In genomic region chr1:203272633-203273205, GRCh38 we compare ENCODE assay signal across 9 cellular contexts. TPM values are rescaled to one million over a fixed set of nuclear protein-coding genes. Genes with fewer than 3 reads are reported as not detected.
DNase-seq lines count a peak whose midpoint lies in the region; ATAC-seq, FAIRE-seq and TF ChIP-seq lines count a peak whose summit lies in the region.
"Had no signal": no experiment of that assay in that cellular context is flagged by ENCODE, and none has a peak within 500 bp of the region (broad histone marks: within the 10 kb centered on the region; RNA-seq: fewer than 3 reads in every experiment).

No MANE protein-coding gene starts in this region.

- H3K27ac ChIP-seq in SU-DHL-6 (ENCODE audit: low read depth, low read length): peak overlapping the region; percentile 98
- H3K27ac ChIP-seq: HL-60 had no signal

- FAIRE-seq in GM12892 (lab: Jason Lieb, UNC): no peak

- H2AFZ ChIP-seq in SU-DHL-6 (ENCODE audit: low read depth, low read length, severe bottlenecking): no peak overlapping the region

- H3K9me3 ChIP-seq in SU-DHL-6 (ENCODE audit: insufficient read depth, low read length): no peaks in the 10 kb centered on the region
- H3K9me3 ChIP-seq in iPS-15b (ENCODE audit: control insufficient read depth, insufficient read depth, low read length): no peaks in the 10 kb centered on the region

- no peaks in the 10 kb centered on the region for H4K20me1 ChIP-seq in SU-DHL-6 (ENCODE audit: low read depth, low read length)

- peak overlapping the region; percentile 90 for H3K4me2 ChIP-seq in SU-DHL-6 (ENCODE audit: low read depth, low read length, poor library complexity, severe bottlenecking)

- peak overlapping the region; percentile 96 for H3K9ac ChIP-seq in SU-DHL-6 (ENCODE audit: low read length)
- H3K9ac ChIP-seq in iPS-15b (ENCODE audit: low read depth, low read length): no peak overlapping the region

- peaks cover 37% of the 10 kb centered on the region for H3F3A ChIP-seq in SU-DHL-6 (ENCODE audit: insufficient read depth)

- H3K36me3 ChIP-seq in SU-DHL-6 (ENCODE audit: low read length) (no peaks in the 10 kb centered on the region), iPS-15b (ENCODE audit: control insufficient read depth, insufficient read depth, low read length) (no peaks in the 10 kb centered on the region)

- H3K4me3 ChIP-seq in SU-DHL-6 (ENCODE audit: insufficient read depth, low read length, poor library complexity, severe bottlenecking) (peak overlapping the region; percentile 63), iPS-15b (ENCODE audit: low read depth, low read length) (peak overlapping the region; percentile 69)

- 0 out of 2 replicates have a peak, but pooled peaks have one; percentile 12 for TF ChIP-seq POLR2A in GM12892 (IDR thresholded peaks at IDR 0.05; ENCODE audit: low read depth, low read length)

- peak overlapping the region; percentile 90 to 92 for H3K4me3 Mint-ChIP-seq in stimulated activated naive B cell treated with anti-CD40 and anti-IgM and Interleukin-4, amounts not matched to agents 10 μg/mL and 1 μg/mL and 100 μg/mL, for 72 hours

- peaks cover 9% of the 10 kb centered on the region for H3K4me1 ChIP-seq in iPS-15b (ENCODE audit: control insufficient read depth, insufficient read depth, low read length)

- DNase-seq in GM12892 (ENCODE audit: insufficient read length) (no peak), UCSD-AML1 (lab: John Stamatoyannopoulos, UW; ENCODE audit: unreplicated experiment) (no peak)
- no peak for DNase-seq in stimulated activated naive B cell treated with anti-CD40 and anti-IgM and Interleukin-4, amounts not matched to agents 10 μg/mL and 1 μg/mL and 100 μg/mL, for 72 hours
- no peak for DNase-seq in NK-92 treated with Interleukin-12 subunit alpha and Interleukin-12 subunit beta, amount 100 ng/mL, for 24 hours (lab: John Stamatoyannopoulos, UW)

- no peak for TF ChIP-seq CTCF in SU-DHL-6 (IDR thresholded peaks at IDR 0.05; ENCODE audit: insufficient read depth, low read length, poor library complexity, severe bottlenecking)

- H3K4me1 Mint-ChIP-seq in stimulated activated naive B cell treated with anti-CD40 and anti-IgM and Interleukin-4, amounts not matched to agents 10 μg/mL and 1 μg/mL and 100 μg/mL, for 72 hours: peaks cover 41 to 74% of the 10 kb centered on the region in 2 donors

- no peaks in the 10 kb centered on the region for H3K9me2 ChIP-seq in SU-DHL-6 (replicated peaks; ENCODE audit: insufficient read depth, low read length)

- ATAC-seq in stimulated activated naive B cell treated with anti-CD40 and anti-IgM and Interleukin-4, amounts not matched to agents 10 μg/mL and 1 μg/mL and 100 μg/mL, for 72 hours (replicated peaks): no peak
- no peak for ATAC-seq in HG02870 (IDR thresholded peaks at IDR 0.05; ENCODE audit: unreplicated experiment)

- peaks cover 13% of the 10 kb centered on the region; the same call in 1 of the 2 replicates for H3K79me2 ChIP-seq in SU-DHL-6 (ENCODE audit: insufficient read depth, low read length)

- H3K9me3 Mint-ChIP-seq in stimulated activated naive B cell treated with anti-CD40 and anti-IgM and Interleukin-4, amounts not matched to agents 10 μg/mL and 1 μg/mL and 100 μg/mL, for 72 hours: no peaks in the 10 kb centered on the region

- H3K27ac Mint-ChIP-seq in stimulated activated naive B cell treated with anti-CD40 and anti-IgM and Interleukin-4, amounts not matched to agents 10 μg/mL and 1 μg/mL and 100 μg/mL, for 72 hours: peak overlapping the region; percentile 96

- H3K27me3 ChIP-seq in SU-DHL-6 (ENCODE audit: low read length) (no peaks in the 10 kb centered on the region), iPS-15b (ENCODE audit: control insufficient read depth, insufficient read depth, low read length) (peaks cover 58% of the 10 kb centered on the region)

- H3K27me3 Mint-ChIP-seq in stimulated activated naive B cell treated with anti-CD40 and anti-IgM and Interleukin-4, amounts not matched to agents 10 μg/mL and 1 μg/mL and 100 μg/mL, for 72 hours: no peaks in the 10 kb centered on the region

- no peaks in the 10 kb centered on the region for H3K36me3 Mint-ChIP-seq in stimulated activated naive B cell treated with anti-CD40 and anti-IgM and Interleukin-4, amounts not matched to agents 10 μg/mL and 1 μg/mL and 100 μg/mL, for 72 hours

RNA-seq across cellular contexts. Expression of gene BTG2, which starts 32.6 kb away (rescaled TPM):
- polyA plus RNA-seq in GM12892 (2012; ENCODE audit: missing spikeins): 58.2 TPM

RNA-seq across cellular contexts. Expression of gene CHIT1, which starts 43.2 kb away (rescaled TPM):
- polyA plus RNA-seq in GM12892 (2012; ENCODE audit: missing spikeins): 1.7 TPM
- polyA plus RNA-seq: urinary bladder had no signal
